1 cellular context compared by ENCODE assay signal in genomic region chr1:66519988-66520387, GRCh38.
TF ChIP-seq lines count a peak whose summit lies in the region.

No MANE protein-coding gene starts in this region.

TF ChIP-seq in HepG2, 621 proteins besides CTCF, POLR2A, EP300 and RAD21 (continued from another document):
- no peak for TF ChIP-seq TRAFD1 (CRISPR knock-in tag; IDR thresholded peaks at IDR 0.05; ENCODE audit: borderline replicate concordance)
- no peak for TF ChIP-seq SRSF4 (IDR thresholded peaks at IDR 0.05; ENCODE audit: low read depth, low read length, poor library complexity, severe bottlenecking)
- no peak for TF ChIP-seq FOXA1 (IDR thresholded peaks at IDR 0.05)
- 0 out of 2 replicates have a peak, but pooled peaks have one; percentile 14 for TF ChIP-seq FOXA1 (CRISPR knock-in tag; IDR thresholded peaks at IDR 0.05)
- no peak for TF ChIP-seq ZFP36L1 (CRISPR knock-in tag; IDR thresholded peaks at IDR 0.05)
